ENCODE assay signal across 12 cellular contexts in genomic region chr3:83928391-83928790, GRCh38.
DNase-seq lines count a peak whose midpoint lies in the region; ATAC-seq and TF ChIP-seq lines count a peak whose summit lies in the region.
"Had no signal": no experiment of that assay in that cellular context is flagged by ENCODE, and none has a peak within 500 bp of the region (broad histone marks: within the 10 kb centered on the region; RNA-seq: fewer than 3 reads in every experiment).

No MANE protein-coding gene starts in this region.

- DNase-seq in D341Med (ENCODE audit: low spot score): peak; percentile 23
- peak; percentile 5 for DNase-seq in GM20000 (ENCODE audit: low spot score)
- DNase-seq in NCI-H82 (lab: John Stamatoyannopoulos, UW): peak; percentile 78
- DNase-seq in epithelial cell of proximal tubule (ENCODE audit: low read depth): no peak
- DNase-seq in DMS153 treated with DMSO at 0.1 percent for 48 hours (lab: John Stamatoyannopoulos, UW; ENCODE audit: unreplicated experiment): no peak
- DNase-seq: activated CD4-positive, CD25-positive, alpha-beta regulatory T cell; amygdala; heart right ventricle; NCI-H2107 had no signal

- TF ChIP-seq CTCF in GM20000 (IDR thresholded peaks at IDR 0.05; ENCODE audit: extremely low read depth, missing control alignments): no peak
- peak; percentile 58 for TF ChIP-seq CTCF in epithelial cell of proximal tubule (conservative IDR thresholded peaks at IDR 0.05; ENCODE audit: low read depth, low read length)

- no peak overlapping the region for H3K4me3 ChIP-seq in epithelial cell of proximal tubule (ENCODE audit: low read depth, low read length)
- H3K4me3 ChIP-seq: heart right ventricle had no signal

- ATAC-seq in GM18907 (IDR thresholded peaks at IDR 0.05; ENCODE audit: unreplicated experiment) (no peak), GM18861 (IDR thresholded peaks at IDR 0.05; ENCODE audit: unreplicated experiment) (no peak), HG02884 (IDR thresholded peaks at IDR 0.05; ENCODE audit: unreplicated experiment) (no peak)
- ATAC-seq: heart right ventricle had no signal

Comparison
In these comparisons a context has a peak if more than half of its experiments do, and no peak if none do; other contexts are left out.
1. DNase-seq: peak in D341Med (single experiment), GM20000 (single experiment) and NCI-H82 (single experiment); none in epithelial cell of proximal tubule (single experiment) and DMS153 treated with DMSO at 0.1 percent for 48 hours (single experiment).